4 cellular contexts compared by ENCODE assay signal in genomic region chr16:24833352-24833751, GRCh38. TPM values are rescaled to one million over a fixed set of nuclear protein-coding genes. Genes with fewer than 3 reads are reported as not detected.
"Had no signal": no experiment of that assay in that cellular context is flagged by ENCODE, and none has a peak within 500 bp of the region (broad histone marks: within the 10 kb centered on the region; RNA-seq: fewer than 3 reads in every experiment).

No MANE protein-coding gene starts in this region.

- H3K27ac ChIP-seq: HL-60 had no signal

- DNase-seq: IMR-90, KBM-7 had no signal

- H3K4me3 ChIP-seq: K562 had no signal

RNA-seq across cellular contexts. Expression of gene SLC5A11, which starts 12.4 kb away (rescaled TPM):
- polyA plus RNA-seq: IMR-90 had no signal
